In genomic region chr3:99842826-99843589, GRCh38 we compare ENCODE assay signal across 8 cellular contexts. TPM values are rescaled to one million over a fixed set of nuclear protein-coding genes. Genes with fewer than 3 reads are reported as not detected.
A peak's percentile ranks its signal among the peaks of the same experiment; 100 is the strongest.
DNase-seq lines count a peak whose midpoint lies in the region; ATAC-seq, FAIRE-seq and TF ChIP-seq lines count a peak whose summit lies in the region.

No MANE protein-coding gene starts in this region.

- TF ChIP-seq CTCF in BE2C (IDR thresholded peaks at IDR 0.05; ENCODE audit: low read depth, low read length) (peak; percentile 71), Loucy (conservative IDR thresholded peaks at IDR 0.05; ENCODE audit: low read length) (peak; percentile 85), psoas muscle (IDR thresholded peaks at IDR 0.05) (peak; percentile 66)

- no peak overlapping the region for H3K27ac Mint-ChIP-seq in activated naive CD4-positive, alpha-beta T cell treated with anti-CD3 and anti-CD28 coated beads for 36 hours

- H3F3A ChIP-seq in Loucy (ENCODE audit: low read depth): no peaks in the 10 kb centered on the region

- no peaks in the 10 kb centered on the region for H3K4me1 ChIP-seq in BE2C
- peaks cover 3% of the 10 kb centered on the region for H3K4me1 ChIP-seq in Loucy (ENCODE audit: insufficient read depth, low read length, poor library complexity, severe bottlenecking)
- peaks cover 31% of the 10 kb centered on the region for H3K4me1 ChIP-seq in psoas muscle

- H3K9me3 ChIP-seq in BE2C: no peaks in the 10 kb centered on the region
- no peaks in the 10 kb centered on the region for H3K9me3 ChIP-seq in Loucy (ENCODE audit: insufficient read depth, low read depth, low read length)
- no peaks in the 10 kb centered on the region for H3K9me3 ChIP-seq in psoas muscle

- no peak overlapping the region for H3K9ac ChIP-seq in Loucy (ENCODE audit: low read depth, low read length, poor library complexity, severe bottlenecking)

- FAIRE-seq in TTC549 (lab: Jason Lieb, UNC): peak; percentile 81

- H4K20me1 ChIP-seq in Loucy (ENCODE audit: insufficient read depth, low read length, poor library complexity, severe bottlenecking): no peaks in the 10 kb centered on the region

- H3K36me3 ChIP-seq in BE2C (no peaks in the 10 kb centered on the region), Loucy (ENCODE audit: insufficient read depth, low read length) (no peaks in the 10 kb centered on the region), psoas muscle (ENCODE audit: insufficient read depth in 1 of 2, low read depth in 1 of 2) (peaks cover 0 to 1% of the 10 kb centered on the region in 2 donors)

- WGBS in psoas muscle, 3 donors: 52 to 64% (median 56%) methylated on average over 2 of the region's 2 CpGs

- H3K79me2 ChIP-seq in Loucy (ENCODE audit: insufficient read depth, low read length): no peaks in the 10 kb centered on the region

- intact Hi-C loops in psoas muscle (cut with DNase I): no loop called here
- intact Hi-C loops in activated naive CD4-positive, alpha-beta T cell treated with anti-CD3 and anti-CD28 coated beads for 36 hours (cut with micrococcal nuclease): loop anchor here (1.0 kb wide), 1 partner anchor 411 kb away; no protein-coding TSS in a partner anchor

- no peak overlapping the region for H3K4me2 ChIP-seq in Loucy (ENCODE audit: low read depth, low read length, poor library complexity, severe bottlenecking)

- H3K4me3 ChIP-seq in BE2C (ENCODE audit: low read depth, low read length) (no peak overlapping the region), Loucy (ENCODE audit: low read length, poor library complexity, severe bottlenecking) (no peak overlapping the region), psoas muscle (no peak overlapping the region)

- H3K36me3 Mint-ChIP-seq in activated naive CD4-positive, alpha-beta T cell treated with anti-CD3 and anti-CD28 coated beads for 36 hours (ENCODE audit: low read depth): no peaks in the 10 kb centered on the region

- CTCF ChIA-PET in activated naive CD4-positive, alpha-beta T cell treated with anti-CD3 and anti-CD28 coated beads for 36 hours (lab: Charles Lee): interaction anchor here (0.6 to 1.7 kb wide), 4 partner anchors 11 to 556 kb away, joined by 3 to 9 read pairs (median 3); no protein-coding TSS in a partner anchor

- no peaks in the 10 kb centered on the region for H3K9me3 Mint-ChIP-seq in activated naive CD4-positive, alpha-beta T cell treated with anti-CD3 and anti-CD28 coated beads for 36 hours

- no peak for DNase-seq in BE2C
- peak; percentile 57 for DNase-seq in foreskin melanocyte
- DNase-seq in psoas muscle: no peak
- no peak for DNase-seq in activated naive CD4-positive, alpha-beta T cell treated with anti-CD3 and anti-CD28 coated beads for 36 hours
- DNase-seq in RPMI8226: no peak

- H3K4me1 Mint-ChIP-seq in activated naive CD4-positive, alpha-beta T cell treated with anti-CD3 and anti-CD28 coated beads for 36 hours (ENCODE audit: low read depth): peaks cover 12% of the 10 kb centered on the region

- H2AFZ ChIP-seq in Loucy (ENCODE audit: low read length): no peak overlapping the region

- ATAC-seq in GM18909 (IDR thresholded peaks at IDR 0.05; ENCODE audit: poor library complexity, unreplicated experiment): peak; percentile 70
- ATAC-seq in psoas muscle: peak; percentile 57 to 79 (median 66)

- H3K9me2 ChIP-seq in Loucy (replicated peaks; ENCODE audit: low read depth, low read length): no peaks in the 10 kb centered on the region

- H3K4me3 Mint-ChIP-seq in activated naive CD4-positive, alpha-beta T cell treated with anti-CD3 and anti-CD28 coated beads for 36 hours: no peak overlapping the region

- no peaks in the 10 kb centered on the region for H3K27me3 Mint-ChIP-seq in activated naive CD4-positive, alpha-beta T cell treated with anti-CD3 and anti-CD28 coated beads for 36 hours (ENCODE audit: low read depth)

- H3K27me3 ChIP-seq in BE2C (no peaks in the 10 kb centered on the region), Loucy (ENCODE audit: insufficient read depth, low read length, poor library complexity, severe bottlenecking) (no peaks in the 10 kb centered on the region), psoas muscle (ENCODE audit: insufficient read depth in 3 of 3, low read length in 2 of 3) (no peaks in the 10 kb centered on the region)

- peak overlapping the region; percentile 65 for H3K27ac ChIP-seq in psoas muscle

RNA-seq across cellular contexts. Expression of gene CMSS1, which starts 25.3 kb away (rescaled TPM):
- polyA plus RNA-seq in BE2C (2012; ENCODE audit: insufficient read depth, insufficient read length, low read depth): 190 TPM
- 100 to 1,000 TPM in 1 of 4 donors, 10 to 100 TPM in 3; 18.4 to 174 (median 56.1) TPM for total RNA-seq in psoas muscle
- polyA plus RNA-seq in psoas muscle: 10 to 100 TPM; 51.4 to 85.6 (median 58.8) TPM
- total RNA-seq in activated naive CD4-positive, alpha-beta T cell treated with anti-CD3 and anti-CD28 coated beads for 36 hours: 100 to 1,000 TPM in 1 of 2 experiments, 10 to 100 TPM in 1; 95.8 to 106 TPM
